16 cellular contexts compared by ENCODE assay signal in genomic region chr4:76708986-76709385, GRCh38.
DNase-seq lines count a peak whose midpoint lies in the region; ATAC-seq and TF ChIP-seq lines count a peak whose summit lies in the region.
"Had no signal": no experiment of that assay in that cellular context is flagged by ENCODE, and none has a peak within 500 bp of the region (broad histone marks: within the 10 kb centered on the region; RNA-seq: fewer than 3 reads in every experiment).

No MANE protein-coding gene starts in this region.

- intact Hi-C loops in left ventricle myocardium inferior (cut with micrococcal nuclease): no loop called here
- intact Hi-C loops in left cardiac atrium (cut with DNase I): no loop called here
- intact Hi-C loops in aorta (cut with DNase I): no loop called here
- intact Hi-C loops in Right ventricle myocardium inferior (cut with DNase I): loop anchor here (2.0 kb wide), 1 partner anchor 14 kb away; no protein-coding TSS in a partner anchor

- ATAC-seq in left cardiac atrium (no peak), aorta (ENCODE audit: low FRiP score) (no peak), Right ventricle myocardium inferior (no peak)
- no peak for ATAC-seq in stimulated activated memory B cell treated with anti-CD40 and anti-IgM and Interleukin-4, amounts not matched to agents 10 μg/mL and 1 μg/mL and 100 μg/mL, for 72 hours
- ATAC-seq: CD8-positive, alpha-beta T cell; foreskin keratinocyte had no signal

- no peak for TF ChIP-seq CTCF in left ventricle myocardium inferior (IDR thresholded peaks at IDR 0.05; ENCODE audit: borderline replicate concordance)
- no peak for TF ChIP-seq CTCF in neural crest cell (conservative IDR thresholded peaks at IDR 0.05)

- H3K27me3 ChIP-seq in left ventricle myocardium inferior (ENCODE audit: low read depth) (no peaks in the 10 kb centered on the region), esophagus (ENCODE audit: control insufficient read depth in 1 of 2, insufficient read depth in 2 of 2, low read length in 2 of 2) (no peaks in the 10 kb centered on the region), aorta (ENCODE audit: control insufficient read depth in 1 of 2, insufficient read depth in 2 of 2, low read length in 1 of 2) (no peaks in the 10 kb centered on the region)
- H3K27me3 ChIP-seq: foreskin keratinocyte, uterus had no signal

- no peaks in the 10 kb centered on the region for H3K9me3 ChIP-seq in left ventricle myocardium inferior (replicated peaks)
- H3K9me3 ChIP-seq in esophagus (ENCODE audit: control insufficient read depth in 2 of 2, insufficient read depth in 1 of 2, low read depth in 1 of 2, low read length in 1 of 2): no peaks in the 10 kb centered on the region
- H3K9me3 ChIP-seq in aorta (ENCODE audit: control insufficient read depth, low read length): no peaks in the 10 kb centered on the region
- H3K9me3 ChIP-seq: uterus had no signal

- peaks cover 28% of the 10 kb centered on the region for H3K4me1 ChIP-seq in left ventricle myocardium inferior
- H3K4me1 ChIP-seq in esophagus (ENCODE audit: control insufficient read depth in 2 of 2, insufficient read depth in 2 of 2, low read length in 1 of 2): peaks cover 0 to 3% of the 10 kb centered on the region in 2 donors
- peaks cover 13 to 20% of the 10 kb centered on the region in 2 donors for H3K4me1 ChIP-seq in aorta (ENCODE audit: control insufficient read depth in 1 of 2, insufficient read depth in 2 of 2, low read length in 2 of 2)
- H3K4me1 ChIP-seq: uterus had no signal

- peaks cover 3% of the 10 kb centered on the region for H3K9me3 Mint-ChIP-seq in neural crest cell
- no peaks in the 10 kb centered on the region for H3K9me3 Mint-ChIP-seq in stimulated activated memory B cell treated with anti-CD40 and anti-IgM and Interleukin-4, amounts not matched to agents 10 μg/mL and 1 μg/mL and 100 μg/mL, for 72 hours
- H3K9me3 Mint-ChIP-seq: activated CD4-positive, alpha-beta memory T cell treated with anti-CD3 and anti-CD28 coated beads for 36 hours; activated T-helper 2 cell treated with anti-CD3 and anti-CD28 coated beads, Interferon-gamma antibody, Interleukin-2, Interleukin-4, amounts not matched to agents 10 μg/mL and 5 μg/mL and 100 μg/mL, durations not matched to agents 14 hours and 24 hours and 36 hours; CD8-positive, alpha-beta T cell had no signal

- no peaks in the 10 kb centered on the region for H3K27me3 Mint-ChIP-seq in neural crest cell (ENCODE audit: low read depth)
- no peaks in the 10 kb centered on the region for H3K27me3 Mint-ChIP-seq in stimulated activated memory B cell treated with anti-CD40 and anti-IgM and Interleukin-4, amounts not matched to agents 10 μg/mL and 1 μg/mL and 100 μg/mL, for 72 hours

- H3K27ac Mint-ChIP-seq in neural crest cell (ENCODE audit: unreplicated experiment): peak overlapping the region; percentile 21
- no peak overlapping the region for H3K27ac Mint-ChIP-seq in stimulated activated memory B cell treated with anti-CD40 and anti-IgM and Interleukin-4, amounts not matched to agents 10 μg/mL and 1 μg/mL and 100 μg/mL, for 72 hours
- H3K27ac Mint-ChIP-seq: activated CD4-positive, alpha-beta memory T cell treated with anti-CD3 and anti-CD28 coated beads for 36 hours; activated T-helper 2 cell treated with anti-CD3 and anti-CD28 coated beads, Interferon-gamma antibody, Interleukin-2, Interleukin-4, amounts not matched to agents 10 μg/mL and 5 μg/mL and 100 μg/mL, durations not matched to agents 14 hours and 24 hours and 36 hours; CD8-positive, alpha-beta T cell had no signal

- peak overlapping the region; percentile 39 for H3K27ac ChIP-seq in left ventricle myocardium inferior (replicated peaks)
- H3K27ac ChIP-seq in esophagus (ENCODE audit: low read depth in 2 of 2, low read length in 1 of 2): peak overlapping the region; percentile 58 to 85
- H3K27ac ChIP-seq in aorta (ENCODE audit: low read depth in 1 of 2, low read length in 2 of 2): peak overlapping the region; percentile 23 to 94
- H3K27ac ChIP-seq: foreskin keratinocyte, uterus had no signal

- peaks cover 22% of the 10 kb centered on the region for H3K36me3 Mint-ChIP-seq in neural crest cell (ENCODE audit: low read depth)
- H3K36me3 Mint-ChIP-seq in stimulated activated memory B cell treated with anti-CD40 and anti-IgM and Interleukin-4, amounts not matched to agents 10 μg/mL and 1 μg/mL and 100 μg/mL, for 72 hours: no peaks in the 10 kb centered on the region
- H3K36me3 Mint-ChIP-seq: activated CD4-positive, alpha-beta memory T cell treated with anti-CD3 and anti-CD28 coated beads for 36 hours; CD8-positive, alpha-beta T cell had no signal

- 52 to 57% methylated on average over 3 of the region's 3 CpGs for WGBS in esophagus, 2 donors
- WGBS in aorta, 2 donors: 31 to 38% methylated on average over 3 of the region's 3 CpGs

- H3K36me3 ChIP-seq in left ventricle myocardium inferior (no peaks in the 10 kb centered on the region), esophagus (ENCODE audit: control insufficient read depth in 2 of 2, insufficient read depth in 2 of 2, low read length in 1 of 2) (no peaks in the 10 kb centered on the region), aorta (ENCODE audit: control insufficient read depth in 1 of 2, insufficient read depth in 2 of 2, low read length in 1 of 2) (peaks cover 5% of the 10 kb centered on the region in 2 donors)
- H3K36me3 ChIP-seq: uterus had no signal

- no peak overlapping the region for H3K4me3 Mint-ChIP-seq in neural crest cell
- H3K4me3 Mint-ChIP-seq in stimulated activated memory B cell treated with anti-CD40 and anti-IgM and Interleukin-4, amounts not matched to agents 10 μg/mL and 1 μg/mL and 100 μg/mL, for 72 hours: no peak overlapping the region
- H3K4me3 Mint-ChIP-seq: activated CD4-positive, alpha-beta memory T cell treated with anti-CD3 and anti-CD28 coated beads for 36 hours; CD8-positive, alpha-beta T cell had no signal

- H3K4me3 ChIP-seq in left ventricle myocardium inferior: no peak overlapping the region
- H3K4me3 ChIP-seq in esophagus (ENCODE audit: low read depth in 1 of 2, low read length in 2 of 2): no peak overlapping the region
- no peak overlapping the region for H3K4me3 ChIP-seq in aorta (ENCODE audit: low read length in 2 of 2)
- H3K4me3 ChIP-seq: uterus had no signal

- peaks cover 40% of the 10 kb centered on the region for H3K4me1 Mint-ChIP-seq in neural crest cell
- H3K4me1 Mint-ChIP-seq in stimulated activated memory B cell treated with anti-CD40 and anti-IgM and Interleukin-4, amounts not matched to agents 10 μg/mL and 1 μg/mL and 100 μg/mL, for 72 hours: no peaks in the 10 kb centered on the region

- DNase-seq in left ventricle myocardium inferior: no peak
- DNase-seq in left cardiac atrium: no peak
- DNase-seq in neural crest cell (ENCODE audit: low read depth, low spot score): no peak
- no peak for DNase-seq in aorta
- no peak for DNase-seq in NCI-H2171 treated with DMSO at 0.1 percent for 48 hours (lab: John Stamatoyannopoulos, UW)
- no peak for DNase-seq in Right ventricle myocardium inferior (ENCODE audit: missing footprints)
- DNase-seq: activated CD4-positive, alpha-beta memory T cell treated with anti-CD3 and anti-CD28 coated beads for 36 hours; CD8-positive, alpha-beta T cell; foreskin keratinocyte; NCI-H1930; NCI-H748 treated with DMSO at 0.1 percent for 48 hours; T1000; uterus had no signal
